In genomic region chr3:116386168-116386567, GRCh38 we compare ENCODE assay signal across 35 cellular contexts. TPM values are rescaled to one million over a fixed set of nuclear protein-coding genes. Genes with fewer than 3 reads are reported as not detected.
"Had no signal": no experiment of that assay in that cellular context is flagged by ENCODE, and none has a peak within 500 bp of the region (broad histone marks: within the 10 kb centered on the region; RNA-seq: fewer than 3 reads in every experiment).

No MANE protein-coding gene starts in this region.

- ATAC-seq: activated CD8-positive, alpha-beta T cell treated with anti-CD3 and anti-CD28 coated beads for 36 hours; activated T-cell treated with anti-CD3 and anti-CD28 coated beads, Interleukin-2, amount 50 U/mL, for 72 hours; activated T-helper 17 cell treated with anti-CD3 and anti-CD28 coated beads, Interleukin-2, amount 50 U/mL, for 72 hours had no signal

- H3K36me3 ChIP-seq: brain microvascular endothelial cell had no signal

- DNase-seq: activated B cell treated with CpG ODN at 0.5 μM for 24 hours; activated CD4-positive, alpha-beta T cell treated with anti-CD3 and anti-CD28 coated beads for 1 hour; activated CD4-positive, alpha-beta T cell treated with anti-CD3 and anti-CD28 coated beads for 48 hours; activated CD4-positive, alpha-beta T cell treated with anti-CD3 and anti-CD28 coated beads, Interleukin-2, amount 50 U/mL, for 4 hours; activated CD8-positive, alpha-beta T cell treated with anti-CD3 and anti-CD28 coated beads for 36 hours; activated effector memory CD4-positive, alpha-beta T cell treated with anti-CD3 and anti-CD28 coated beads, Interleukin-2, amount 50 U/mL, for 16 hours; activated naive CD4-positive, alpha-beta T cell; activated naive CD4-positive, alpha-beta T cell treated with anti-CD3 and anti-CD28 coated beads, Interleukin-2, amount 50 U/mL, for 16 hours; activated naive CD8-positive, alpha-beta T cell treated with anti-CD3 and anti-CD28 coated beads for 36 hours; activated T-cell treated with anti-CD3 and anti-CD28 coated beads, Interleukin-2, amount 50 U/mL, for 1 hour; activated T-cell treated with anti-CD3 and anti-CD28 coated beads, Interleukin-2, amount 50 U/mL, for 72 hours; amniotic stem cell; aorta; brain microvascular endothelial cell; central memory CD4-positive, alpha-beta T cell; MM.1S; MV-4-11; NCI-H1092; NCI-H1436 treated with DMSO at 0.1 percent for 48 hours; NCI-H187 treated with DMSO at 0.1 percent for 48 hours; NCI-H2171 treated with DMSO at 0.1 percent for 48 hours; NCI-H2227 treated with DMSO at 0.1 percent for 48 hours; NCI-H446 treated with DMSO at 0.1 percent for 48 hours; NCI-H748 treated with DMSO at 0.1 percent for 48 hours; NK-92 treated with Interleukin-12 subunit alpha and Interleukin-12 subunit beta, amount 100 ng/mL, for 24 hours; PC-9; Right ventricle myocardium superior; SW 1271; T-helper 1 cell; T-helper 2 cell; T-helper 9 cell had no signal

- H3K4me3 ChIP-seq: PC-9 had no signal

- H3K27me3 ChIP-seq: brain microvascular endothelial cell had no signal

- H3K27ac ChIP-seq: brain microvascular endothelial cell, PC-9, VCaP had no signal

RNA-seq across cellular contexts. Expression of gene LSAMP, which starts 59.1 kb away (rescaled TPM):
- total RNA-seq: activated CD8-positive, alpha-beta memory T cell treated with anti-CD3 and anti-CD28 coated beads for 36 hours; activated CD8-positive, alpha-beta T cell treated with anti-CD3 and anti-CD28 coated beads for 36 hours; activated naive CD8-positive, alpha-beta T cell treated with anti-CD3 and anti-CD28 coated beads for 36 hours; activated T-cell treated with anti-CD3 and anti-CD28 coated beads, Interleukin-2, amount 50 U/mL, for 72 hours; activated T-helper 17 cell treated with anti-CD3 and anti-CD28 coated beads, Interleukin-2, amount 50 U/mL, for 72 hours; LHCN-M2; PC-9 had no signal
